In the genomic region with DNA sequence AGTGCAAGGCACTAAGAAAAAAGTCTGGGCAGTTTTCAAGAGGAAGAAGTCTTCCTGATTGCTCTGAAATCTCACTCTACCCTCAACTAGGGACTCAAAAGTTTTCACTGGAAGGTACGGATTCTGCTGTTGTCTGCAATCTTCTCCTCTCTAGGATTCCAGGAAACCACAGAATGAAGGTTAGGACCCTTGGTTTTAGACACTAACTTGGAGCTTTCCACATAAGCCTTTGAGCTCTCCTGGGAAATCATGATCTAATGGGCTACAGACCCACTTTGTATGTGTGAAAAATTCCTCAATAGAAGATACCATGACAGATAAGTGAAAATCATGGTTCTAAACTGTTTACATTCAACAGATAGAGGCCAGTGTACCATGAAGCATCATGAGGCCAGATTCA, we compare ENCODE assay signal across 31 cellular contexts.
"Had no signal": no experiment of that assay in that cellular context is flagged by ENCODE, and none has a peak within 500 bp of the region (broad histone marks: within the 10 kb centered on the region; RNA-seq: fewer than 3 reads in every experiment).

No MANE protein-coding gene starts in this region.

- DNase-seq: activated B cell treated with CpG ODN at 0.5 μM for 24 hours; activated CD4-positive, alpha-beta T cell treated with anti-CD3 and anti-CD28 coated beads for 48 hours; activated CD4-positive, alpha-beta T cell treated with anti-CD3 and anti-CD28 coated beads, Interleukin-2, amount 50 U/mL, for 1 hour; activated CD4-positive, alpha-beta T cell treated with anti-CD3 and anti-CD28 coated beads, Interleukin-2, amount 50 U/mL, for 48 hours; activated CD8-positive, alpha-beta memory T cell treated with anti-CD3 and anti-CD28 coated beads for 24 hours; activated CD8-positive, alpha-beta T cell treated with anti-CD3 and anti-CD28 coated beads for 36 hours; activated effector memory CD4-positive, alpha-beta T cell treated with Interleukin-2 at 50 U/mL for 16 hours; activated gamma-delta T cell treated with Interleukin-2 at 50 U/mL for 16 hours; activated naive CD4-positive, alpha-beta T cell treated with anti-CD3 and anti-CD28 coated beads, Interleukin-2, amount 50 U/mL, for 16 hours; activated naive CD4-positive, alpha-beta T cell treated with Interleukin-2 at 50 U/mL for 16 hours; activated T-cell treated with anti-CD3 and anti-CD28 coated beads, Interleukin-2, amount 50 U/mL, for 4 hours; amygdala; aorta; colonic mucosa; effector memory CD4-positive, alpha-beta T cell; endodermal cell; foreskin keratinocyte; gastrocnemius medialis; glutamatergic neuron; heart left ventricle; T-helper 1 cell; T-helper 17 cell; T1000; WERI-Rb-1 had no signal

- H3K36me3 Mint-ChIP-seq: activated naive CD8-positive, alpha-beta T cell; brain had no signal

- H3K27ac Mint-ChIP-seq: activated B cell treated with CpG ODN at 0.5 μM for 24 hours; activated CD8-positive, alpha-beta T cell treated with anti-CD3 and anti-CD28 coated beads for 36 hours; activated naive CD8-positive, alpha-beta T cell; activated T-helper 17 cell treated with anti-CD3 and anti-CD28 coated beads, Interleukin-2, amount 50 U/mL, for 72 hours; brain; endodermal cell; T-helper 17 cell; T-helper 2 cell treated with Interferon-gamma antibody and Interleukin-4, amounts not matched to agents 5 μg/mL and 100 μg/mL, for 36 hours had no signal

- H3K4me1 Mint-ChIP-seq: activated B cell treated with CpG ODN at 0.5 μM for 24 hours; activated T-helper 17 cell treated with anti-CD3 and anti-CD28 coated beads, Interleukin-2, amount 50 U/mL, for 72 hours; brain; endodermal cell; T-helper 17 cell had no signal

- ATAC-seq: activated CD4-positive, CD25-positive, alpha-beta regulatory T cell treated with anti-CD3 and anti-CD28 coated beads, Interleukin-2, amount 50 U/mL, for 24 hours; activated CD8-positive, alpha-beta T cell treated with anti-CD3 and anti-CD28 coated beads for 36 hours; activated T-cell treated with anti-CD3 and anti-CD28 coated beads, Interleukin-2, amount 50 U/mL, for 4 hours; activated T-helper 17 cell treated with anti-CD3 and anti-CD28 coated beads, Interleukin-2, amount 50 U/mL, for 72 hours; esophagus mucosa; foreskin keratinocyte; gastrocnemius medialis; heart left ventricle; T-helper 17 cell had no signal

- H3K9me3 ChIP-seq: colonic mucosa, gastrocnemius medialis had no signal

- H3K9me3 Mint-ChIP-seq: activated B cell treated with CpG ODN at 0.5 μM for 24 hours; activated CD8-positive, alpha-beta T cell treated with anti-CD3 and anti-CD28 coated beads for 36 hours; activated T-cell treated with anti-CD3 and anti-CD28 coated beads, Interleukin-2, amount 50 U/mL, for 4 hours; activated T-helper 17 cell treated with anti-CD3 and anti-CD28 coated beads, Interleukin-2, amount 50 U/mL, for 72 hours; brain; endodermal cell; T-helper 2 cell treated with Interferon-gamma antibody and Interleukin-4, amounts not matched to agents 5 μg/mL and 100 μg/mL, for 36 hours had no signal

- H3K4me3 ChIP-seq: colonic mucosa, gastrocnemius medialis, heart left ventricle had no signal

- FAIRE-seq: bronchial epithelial cell had no signal

- H3K27ac ChIP-seq: colonic mucosa, foreskin keratinocyte, gastrocnemius medialis, heart left ventricle, WERI-Rb-1 had no signal

- H3K27me3 ChIP-seq: colonic mucosa, gastrocnemius medialis, heart left ventricle had no signal

- H3K36me3 ChIP-seq: colonic mucosa, gastrocnemius medialis, heart left ventricle, WERI-Rb-1 had no signal

- H3K4me1 ChIP-seq: colonic mucosa, gastrocnemius medialis, heart left ventricle had no signal

- H3K4me3 Mint-ChIP-seq: activated B cell treated with CpG ODN at 0.5 μM for 24 hours; activated CD8-positive, alpha-beta T cell treated with anti-CD3 and anti-CD28 coated beads for 36 hours; activated naive CD8-positive, alpha-beta T cell; activated T-cell treated with anti-CD3 and anti-CD28 coated beads, Interleukin-2, amount 50 U/mL, for 4 hours; activated T-helper 17 cell treated with anti-CD3 and anti-CD28 coated beads, Interleukin-2, amount 50 U/mL, for 72 hours; brain; endodermal cell; T-helper 17 cell; T-helper 2 cell treated with Interferon-gamma antibody and Interleukin-4, amounts not matched to agents 5 μg/mL and 100 μg/mL, for 36 hours had no signal

- H3K27me3 Mint-ChIP-seq: activated B cell treated with CpG ODN at 0.5 μM for 24 hours; activated CD8-positive, alpha-beta T cell treated with anti-CD3 and anti-CD28 coated beads for 36 hours; activated T-helper 17 cell treated with anti-CD3 and anti-CD28 coated beads, Interleukin-2, amount 50 U/mL, for 72 hours; T-helper 17 cell had no signal
